Comparison of ENCODE assay signal across 1 cellular context in genomic region chr6:45294065-45294701, GRCh38.
A peak's percentile ranks its signal among the peaks of the same experiment; 100 is the strongest.
TF ChIP-seq lines count a peak whose summit lies in the region.
"Not testable (repeated sequence)": the region's sequence is repeated elsewhere in the genome, so short reads cannot be mapped to it uniquely, and the experiment has no call there.

No MANE protein-coding gene starts in this region.

TF ChIP-seq in K562, 482 proteins besides CTCF, POLR2A, EP300 and RAD21 (continued from another document and continues in another):
- TF ChIP-seq HEY1 (CRISPR knock-in tag; IDR thresholded peaks at IDR 0.05; ENCODE audit: borderline replicate concordance) (peak; percentile 79; the same call in 1 of the 2 replicates), ZNF57 (CRISPR knock-in tag; IDR thresholded peaks at IDR 0.05) (peak; percentile 55; the same call in 1 of the 2 replicates), GATAD2A (IDR thresholded peaks at IDR 0.05) (0 out of 2 replicates have a peak, but pooled peaks have one; percentile 68), ZBTB9 (CRISPR knock-in tag; IDR thresholded peaks at IDR 0.05) (0 out of 2 replicates have a peak, but pooled peaks have one; percentile 38), TFE3 (CRISPR knock-in tag; IDR thresholded peaks at IDR 0.05) (peak; percentile 70), SMARCA4 (IDR thresholded peaks at IDR 0.05) (peak; percentile 99), ETV5 (CRISPR knock-in tag; IDR thresholded peaks at IDR 0.05; ENCODE audit: low read depth) (peak; percentile 58; the same call in 1 of the 2 replicates), TAL1 (IDR thresholded peaks at IDR 0.05) (peak; percentile 88), MLLT1 (IDR thresholded peaks at IDR 0.05) (peak; percentile 21 to 57; a peak in 2 of 4 replicates), SIN3B (IDR thresholded peaks at IDR 0.05; ENCODE audit: low read depth) (0 out of 2 replicates have a peak, but pooled peaks have one; percentile 4), NR2C1 (tag; IDR thresholded peaks at IDR 0.05) (0 out of 2 replicates have a peak, but pooled peaks have one; percentile 23), CBFA2T2 (conservative IDR thresholded peaks at IDR 0.05) (peak; percentile 86), PBX2 (tag; conservative IDR thresholded peaks at IDR 0.05; ENCODE audit: low read depth) (0 out of 2 replicates have a peak, but pooled peaks have one; percentile 41), MEIS2 (IDR thresholded peaks at IDR 0.05; ENCODE audit: partially characterized antibody) (peak; percentile 76), ARID3A (IDR thresholded peaks at IDR 0.05; ENCODE audit: borderline replicate concordance, low read depth, low read length) (peak; percentile 53; the same call in 1 of the 2 replicates), JUND (IDR thresholded peaks at IDR 0.05; ENCODE audit: borderline replicate concordance, low read depth, low read length) (peak; percentile 73), CTBP1 (IDR thresholded peaks at IDR 0.05; ENCODE audit: borderline replicate concordance) (peak; percentile 99), RCOR1 (IDR thresholded peaks at IDR 0.05; ENCODE audit: borderline replicate concordance in 1 of 2, low read depth in 2 of 2, low read length in 2 of 2) (peak; percentile 65 to 98; a peak in 3 of 4 replicates), CXXC5 (CRISPR knock-in tag; IDR thresholded peaks at IDR 0.05) (peak; percentile 40), HMGN3 (IDR thresholded peaks at IDR 0.05; ENCODE audit: borderline replicate concordance, extremely low read depth, insufficient read length, low read depth, low read length) (peak; percentile 78), ATF4 (CRISPR knock-in tag; IDR thresholded peaks at IDR 0.05) (peak; percentile 69; the same call in 1 of the 2 replicates), TEAD4 (IDR thresholded peaks at IDR 0.05; ENCODE audit: low read length) (peak; percentile 90), FOXM1 (IDR thresholded peaks at IDR 0.05; ENCODE audit: low read depth) (peak; percentile 87), MNT (conservative IDR thresholded peaks at IDR 0.05) (peak in 1 of 2 experiments; percentile 57; a peak in 2 of 4 replicates), NFIC (IDR thresholded peaks at IDR 0.05) (peak; percentile 54), CHAMP1 (IDR thresholded peaks at IDR 0.05) (peak; percentile 92), KLF16 (IDR thresholded peaks at IDR 0.05) (peak; percentile 82), TEAD1 (CRISPR knock-in tag; IDR thresholded peaks at IDR 0.05) (peak in 1 of 2 experiments; percentile 62; a peak in 2 of 4 replicates), PRDM10 (IDR thresholded peaks at IDR 0.05; ENCODE audit: partially characterized antibody) (peak; percentile 23), NBN (IDR thresholded peaks at IDR 0.05; ENCODE audit: low read depth) (peak; percentile 92; the same call in 1 of the 2 replicates), ELF4 (CRISPR knock-in tag; IDR thresholded peaks at IDR 0.05) (peak; percentile 90; the same call in 1 of the 2 replicates), ELF1 (tag; IDR thresholded peaks at IDR 0.05) (peak; percentile 41; the same call in 1 of the 2 replicates), C11orf30 (IDR thresholded peaks at IDR 0.05; ENCODE audit: low read depth) (peak; percentile 43), SOX6 (IDR thresholded peaks at IDR 0.05) (peak; percentile 99), STAT5A (IDR thresholded peaks at IDR 0.05; ENCODE audit: borderline replicate concordance, low read length) (peak; percentile 84), SMARCC2 (IDR thresholded peaks at IDR 0.05; ENCODE audit: low read depth) (peak; percentile 98)
- not testable (repeated sequence) for TF ChIP-seq NR2C1 (IDR thresholded peaks at IDR 0.05); PBX2 (CRISPR knock-in tag; IDR thresholded peaks at IDR 0.05; ENCODE audit: low read depth); JUND (tag; IDR thresholded peaks at IDR 0.05; ENCODE audit: borderline replicate concordance, low read depth, low read length); TEAD4 (CRISPR knock-in tag; IDR thresholded peaks at IDR 0.05; ENCODE audit: borderline replicate concordance); FOXM1 (CRISPR knock-in tag; IDR thresholded peaks at IDR 0.05; ENCODE audit: low read depth)
